In genomic region chr6:170031096-170031471, GRCh38 we compare ENCODE assay signal across 13 cellular contexts.
DNase-seq lines count a peak whose midpoint lies in the region; ATAC-seq, FAIRE-seq and TF ChIP-seq lines count a peak whose summit lies in the region.
"Had no signal": no experiment of that assay in that cellular context is flagged by ENCODE, and none has a peak within 500 bp of the region (broad histone marks: within the 10 kb centered on the region; RNA-seq: fewer than 3 reads in every experiment).

No MANE protein-coding gene starts in this region.

- TF ChIP-seq CTCF in kidney (IDR thresholded peaks at IDR 0.05; ENCODE audit: borderline replicate concordance, extremely low read depth, insufficient read depth) (no peak), upper lobe of left lung (IDR thresholded peaks at IDR 0.05) (no peak), uterus (IDR thresholded peaks at IDR 0.05) (no peak)

- ATAC-seq in upper lobe of left lung (ENCODE audit: low FRiP score in 2 of 2), result peak in 1 of 2 donors; percentile 61
- no peak for ATAC-seq in HG03521 (IDR thresholded peaks at IDR 0.05; ENCODE audit: unreplicated experiment)
- ATAC-seq: activated T-helper 17 cell treated with anti-CD3 and anti-CD28 coated beads, Interleukin-2, amount 50 U/mL, for 72 hours had no signal

- no peaks in the 10 kb centered on the region for H3K4me1 ChIP-seq in kidney (ENCODE audit: control insufficient read depth in 1 of 2, insufficient read depth in 1 of 2, low read depth in 1 of 2, low read length in 2 of 2)
- H3K4me1 ChIP-seq in upper lobe of left lung, result peaks cover 3 to 21% (median 10%) of the 10 kb centered on the region in 4 donors
- no peaks in the 10 kb centered on the region for H3K4me1 ChIP-seq in uterus

- WGBS in upper lobe of left lung, 2 donors, result 53 to 61% methylated on average over 6 to 13 of the region's 13 CpGs

- no peak for FAIRE-seq in kidney (lab: Jason Lieb, UNC)
- FAIRE-seq: frontal cortex had no signal

- TF ChIP-seq POLR2A in upper lobe of left lung (IDR thresholded peaks at IDR 0.05) (no peak), uterus (IDR thresholded peaks at IDR 0.05) (no peak)

- TF ChIP-seq EP300 in upper lobe of left lung (IDR thresholded peaks at IDR 0.05), result no peak

- H3K9ac ChIP-seq in kidney (ENCODE audit: low read length in 2 of 2), result no peak overlapping the region

- H3K27ac ChIP-seq in kidney (ENCODE audit: low read depth in 2 of 2, low read length in 2 of 2) (no peak overlapping the region), upper lobe of left lung (peak overlapping the region in 1 of 4 donors; percentile 30), uterus (no peak overlapping the region)

- peak; percentile 3 for DNase-seq in activated naive CD4-positive, alpha-beta T cell treated with anti-CD3 and anti-CD28 coated beads, Interleukin-2, amount 50 U/mL, for 16 hours
- no peak for DNase-seq in activated naive CD4-positive, alpha-beta T cell treated with Interleukin-2 at 50 U/mL for 16 hours
- DNase-seq in NCI-H748 treated with DMSO at 0.1 percent for 48 hours (lab: John Stamatoyannopoulos, UW) (peak; percentile 91), kidney (peak; percentile 61), upper lobe of left lung (peak; percentile 53 to 59), uterus (no peak), GDM1 (lab: John Stamatoyannopoulos, UW) (no peak)
- DNase-seq: activated CD4-positive, alpha-beta T cell treated with anti-CD3 and anti-CD28 coated beads for 1 hour; NCI-H1048; stimulated activated CD4-positive, alpha-beta T cell treated with anti-CD3 and anti-CD28 coated beads, Interleukin-2, amount 100 ng/mL, for 48 hours had no signal

- H3K36me3 ChIP-seq in kidney (ENCODE audit: control insufficient read depth in 1 of 2, insufficient read depth in 2 of 2, low read length in 2 of 2) (no peaks in the 10 kb centered on the region), upper lobe of left lung (no peaks in the 10 kb centered on the region), uterus (no peaks in the 10 kb centered on the region)

- intact Hi-C loops in kidney (cut with DNase I) (no loop called here), uterus (cut with DNase I; ENCODE audit: low total_unique reads) (no loop called here)

- peaks cover 2 to 7% of the 10 kb centered on the region in 2 donors for H3K9me3 ChIP-seq in kidney (ENCODE audit: control insufficient read depth in 1 of 2, low read length in 2 of 2)
- H3K9me3 ChIP-seq in upper lobe of left lung, result peaks cover 0 to 3% (median 0%) of the 10 kb centered on the region in 4 donors
- no peaks in the 10 kb centered on the region for H3K9me3 ChIP-seq in uterus

- H3K4me3 ChIP-seq in kidney (ENCODE audit: low read length in 2 of 2), result no peak overlapping the region
- no peak overlapping the region for H3K4me3 ChIP-seq in upper lobe of left lung
- H3K4me3 ChIP-seq in uterus, result no peak overlapping the region

- H3K27me3 ChIP-seq in upper lobe of left lung (no peaks in the 10 kb centered on the region), uterus (no peaks in the 10 kb centered on the region)

Comparison
In these comparisons a context has a peak if more than half of its experiments do, and no peak if none do; other contexts are left out.
1. DNase-seq: peak in activated naive CD4-positive, alpha-beta T cell treated with anti-CD3 and anti-CD28 coated beads, Interleukin-2, amount 50 U/mL, for 16 hours (single experiment), NCI-H748 treated with DMSO at 0.1 percent for 48 hours (single experiment), kidney (single experiment) and upper lobe of left lung (2 of 2); none in activated naive CD4-positive, alpha-beta T cell treated with Interleukin-2 at 50 U/mL for 16 hours (single experiment), uterus (0 of 2) and GDM1 (single experiment).